In genomic region chr11:88301478-88302140, GRCh38 we compare ENCODE assay signal across 8 cellular contexts. TPM values are rescaled to one million over a fixed set of nuclear protein-coding genes. Genes with fewer than 3 reads are reported as not detected.
DNase-seq lines count a peak whose midpoint lies in the region; ATAC-seq and TF ChIP-seq lines count a peak whose summit lies in the region.

No MANE protein-coding gene starts in this region.

- H3K9me3 ChIP-seq in smooth muscle cell (replicated peaks; ENCODE audit: low read depth): peaks cover 4% of the 10 kb centered on the region
- no peaks in the 10 kb centered on the region for H3K9me3 ChIP-seq in right cardiac atrium (ENCODE audit: control insufficient read depth, low read length)

- CTCF ChIA-PET in T-cell (lab: Charles Lee): no interaction called here

- H3K9ac ChIP-seq in smooth muscle cell (ENCODE audit: low read depth): no peak overlapping the region

- intact Hi-C loops in right cardiac atrium (cut with DNase I): no loop called here

- peaks cover 4% of the 10 kb centered on the region for H3F3A ChIP-seq in smooth muscle cell (ENCODE audit: low read depth)

- H3K9me3 Mint-ChIP-seq in T-cell: no peaks in the 10 kb centered on the region

- H4K20me1 ChIP-seq in smooth muscle cell (ENCODE audit: low read depth): no peaks in the 10 kb centered on the region

- peak overlapping the region; percentile 36 to 65 (median 38) for H3K4me3 Mint-ChIP-seq in T-cell

- H3K27ac Mint-ChIP-seq in T-cell: peak overlapping the region; percentile 80 to 87

- no peaks in the 10 kb centered on the region for H3K36me3 ChIP-seq in smooth muscle cell (ENCODE audit: low read depth)

- no peaks in the 10 kb centered on the region for H3K4me1 ChIP-seq in smooth muscle cell (ENCODE audit: low read depth)
- peaks cover 4% of the 10 kb centered on the region for H3K4me1 ChIP-seq in right cardiac atrium (ENCODE audit: control insufficient read depth, insufficient read depth, low read length)

- peak; percentile 49 for ATAC-seq in HG02571 (IDR thresholded peaks at IDR 0.05; ENCODE audit: unreplicated experiment)
- peak in 3 of 4 experiments; percentile 24 to 70 (median 52) for ATAC-seq in T-cell (replicated peaks in 1 of 4)
- ATAC-seq in right cardiac atrium: no peak

- no peak for TF ChIP-seq CTCF in smooth muscle cell (IDR thresholded peaks at IDR 0.05; ENCODE audit: borderline replicate concordance, insufficient read depth, poor library complexity, severe bottlenecking)

- WGBS in smooth muscle cell (ENCODE audit: low lambda C conversion rate): 56% methylated on average over 9 of the region's 9 CpGs
- 73% methylated on average over 9 of the region's 9 CpGs for WGBS in right cardiac atrium

- peak overlapping the region; percentile 27 for H3K4me2 ChIP-seq in smooth muscle cell

- H3K36me3 Mint-ChIP-seq in T-cell: peaks cover 87% of the 10 kb centered on the region

- peaks cover 32 to 42% (median 37%) of the 10 kb centered on the region in 3 donors for H3K4me1 Mint-ChIP-seq in T-cell

- POLR2A ChIA-PET in T-cell (lab: Charles Lee): interaction anchor here in 1 of 2 donors (0.6 kb wide), 1 partner anchor 112 kb away, joined by 6 read pairs; no protein-coding TSS in a partner anchor

- H3K4me3 ChIP-seq in smooth muscle cell: no peak overlapping the region
- no peak overlapping the region for H3K4me3 ChIP-seq in right cardiac atrium (ENCODE audit: low read length)

- H3K27me3 ChIP-seq in smooth muscle cell (ENCODE audit: low read depth): no peaks in the 10 kb centered on the region
- H3K27me3 ChIP-seq in right cardiac atrium (ENCODE audit: control insufficient read depth, insufficient read depth): no peaks in the 10 kb centered on the region

- peak overlapping the region; percentile 67 for H3K27ac ChIP-seq in smooth muscle cell (ENCODE audit: low read depth)
- H3K27ac ChIP-seq in right cardiac atrium (ENCODE audit: low read length): no peak overlapping the region

- H3K27me3 Mint-ChIP-seq in T-cell: no peaks in the 10 kb centered on the region

- H3K79me2 ChIP-seq in smooth muscle cell (ENCODE audit: low read depth): no peaks in the 10 kb centered on the region

- H2AFZ ChIP-seq in smooth muscle cell (ENCODE audit: low read depth): peak overlapping the region; percentile 8

- peak; percentile 15 for DNase-seq in activated CD4-positive, alpha-beta T cell treated with anti-CD3 and anti-CD28 coated beads for 48 hours
- no peak for DNase-seq in activated CD4-positive, alpha-beta T cell treated with anti-CD3 and anti-CD28 coated beads for 4 hours
- DNase-seq in T-cell (peak in 13 of 34 experiments; percentile 0 to 43 (median 6)), smooth muscle cell (lab: John Stamatoyannopoulos, UW; ENCODE audit: unreplicated experiment) (no peak), OCI-M2 (lab: John Stamatoyannopoulos, UW; ENCODE audit: unreplicated experiment) (no peak), UCSD-AML1 (lab: John Stamatoyannopoulos, UW; ENCODE audit: unreplicated experiment) (no peak), right cardiac atrium (no peak)

RNA-seq across cellular contexts. Expression of gene CTSC, which starts 35.9 kb away (rescaled TPM):
- total RNA-seq in T-cell: 10 to 100 TPM; 42.7 to 64.5 (median 56.1) TPM
- 79.0 and 91.8 TPM in 2 replicates for total RNA-seq in smooth muscle cell
- 74.3 and 81.1 TPM in 2 replicates for polyA plus RNA-seq in smooth muscle cell
- total RNA-seq in right cardiac atrium: 10 to 100 TPM; 22.5 to 39.3 (median 28.8) TPM
- 17.7 TPM for polyA plus RNA-seq in right cardiac atrium

Comparison
In these comparisons a context has a peak if more than half of its experiments do, and no peak if none do; other contexts are left out.
1. ATAC-seq: peak in HG02571 (single experiment) and T-cell (3 of 4); none in right cardiac atrium (0 of 2).